8 cellular contexts compared by ENCODE assay signal in the genomic region with DNA sequence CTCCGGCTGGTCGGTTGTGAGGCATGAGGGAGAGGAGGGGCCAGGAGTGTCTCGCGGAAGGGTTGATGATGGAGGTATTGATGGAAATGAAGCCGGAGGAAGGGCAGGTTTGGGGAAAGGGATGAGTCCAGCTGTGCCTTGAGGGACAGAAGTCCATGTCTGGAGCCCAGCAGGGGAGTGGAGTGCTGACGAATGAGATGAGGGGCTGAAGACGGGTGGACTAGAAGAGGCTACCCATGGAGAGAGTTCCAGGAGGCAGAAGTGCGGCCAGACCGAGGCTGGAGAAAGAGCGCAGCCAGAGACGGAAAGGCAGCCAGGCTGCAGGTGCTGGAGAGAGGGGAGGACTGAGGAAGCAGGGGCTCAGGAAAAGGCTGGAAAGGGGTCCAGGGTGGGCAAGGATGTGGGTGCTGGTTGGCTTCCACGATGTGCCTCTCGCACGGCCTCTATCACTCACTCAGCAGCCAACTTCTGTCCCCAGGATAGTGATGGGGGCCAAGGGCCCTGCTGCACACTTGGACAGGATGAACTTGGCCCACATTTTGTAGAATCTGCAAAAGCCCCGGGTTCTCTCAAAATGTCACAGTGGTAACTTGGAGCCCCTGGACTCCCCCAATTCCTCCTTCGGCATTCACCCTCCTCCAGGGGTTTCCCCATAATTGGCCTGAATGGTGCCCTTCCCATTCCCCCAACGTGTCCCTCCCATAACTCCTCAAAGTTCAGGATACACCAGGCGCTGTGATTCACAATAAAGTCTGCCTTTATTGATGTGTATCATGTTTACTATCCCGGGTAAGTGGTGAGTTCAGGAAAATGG. TPM values are rescaled to one million over a fixed set of nuclear protein-coding genes. Genes with fewer than 3 reads are reported as not detected.
A peak's percentile ranks its signal among the peaks of the same experiment; 100 is the strongest.
DNase-seq lines count a peak whose midpoint lies in the region; ATAC-seq, FAIRE-seq and TF ChIP-seq lines count a peak whose summit lies in the region.

No MANE protein-coding gene starts in this region.

- H3K36me3 ChIP-seq in kidney (ENCODE audit: control insufficient read depth in 1 of 2, insufficient read depth in 2 of 2, low read length in 2 of 2) (peaks cover 7 to 10% of the 10 kb centered on the region in 2 donors), thoracic aorta (peaks cover under 1% of the 10 kb centered on the region)

- FAIRE-seq in kidney (lab: Jason Lieb, UNC), result no peak

- H3K4me3 ChIP-seq in kidney (ENCODE audit: low read length in 2 of 2), result peak overlapping the region; percentile 64 to 91
- H3K4me3 ChIP-seq in thoracic aorta, result peak overlapping the region; percentile 84

- ATAC-seq in thoracic aorta (ENCODE audit: insufficient number of reproducible peaks, low FRiP score, low read depth) (no peak), HG02642 (IDR thresholded peaks at IDR 0.05; ENCODE audit: poor library complexity, unreplicated experiment) (no peak)

- H3K27ac ChIP-seq in kidney (ENCODE audit: low read depth in 2 of 2, low read length in 2 of 2) (peak overlapping the region; percentile 43 to 87), thoracic aorta (peak overlapping the region; percentile 51 to 71)

- DNase-seq in T-helper 2 cell treated with Interferon-gamma antibody and Interleukin-4, amounts not matched to agents 5 μg/mL and 100 μg/mL, for 36 hours (ENCODE audit: low spot score), result no peak
- DNase-seq in T-helper 2 cell (no peak), kidney (no peak), thoracic aorta (ENCODE audit: low spot score) (no peak), GF-D8 (lab: John Stamatoyannopoulos, UW) (no peak), OCI-M2 (lab: John Stamatoyannopoulos, UW; ENCODE audit: unreplicated experiment) (no peak)
- DNase-seq in activated naive CD8-positive, alpha-beta T cell treated with anti-CD3 and anti-CD28 coated beads for 36 hours, result no peak

- H3K27me3 ChIP-seq in thoracic aorta (replicated peaks; ENCODE audit: insufficient read depth), result no peaks in the 10 kb centered on the region

- H3K4me1 ChIP-seq in kidney (ENCODE audit: control insufficient read depth in 1 of 2, insufficient read depth in 1 of 2, low read depth in 1 of 2, low read length in 2 of 2) (peaks cover 24% of the 10 kb centered on the region in 2 donors), thoracic aorta (ENCODE audit: control insufficient read depth in 1 of 2, low read depth in 2 of 2) (peaks cover 10 to 16% of the 10 kb centered on the region in 2 donors)

- intact Hi-C loops in kidney (cut with DNase I), result no loop called here

- H3K9ac ChIP-seq in kidney (ENCODE audit: low read length in 2 of 2), result peak overlapping the region; percentile 8 to 82

- peak overlapping the region; percentile 89 for H3K4me3 Mint-ChIP-seq in T-helper 2 cell treated with Interferon-gamma antibody and Interleukin-4, amounts not matched to agents 5 μg/mL and 100 μg/mL, for 36 hours
- peak overlapping the region; percentile 89 for H3K4me3 Mint-ChIP-seq in activated naive CD8-positive, alpha-beta T cell treated with anti-CD3 and anti-CD28 coated beads for 36 hours

- no peak for TF ChIP-seq CTCF in kidney (IDR thresholded peaks at IDR 0.05; ENCODE audit: borderline replicate concordance, extremely low read depth, insufficient read depth)
- TF ChIP-seq CTCF in thoracic aorta (IDR thresholded peaks at IDR 0.05), result no peak

- H3K27ac Mint-ChIP-seq in T-helper 2 cell treated with Interferon-gamma antibody and Interleukin-4, amounts not matched to agents 5 μg/mL and 100 μg/mL, for 36 hours, result peak overlapping the region; percentile 96
- H3K27ac Mint-ChIP-seq in activated naive CD8-positive, alpha-beta T cell treated with anti-CD3 and anti-CD28 coated beads for 36 hours, result peak overlapping the region; percentile 95

- H3K27me3 Mint-ChIP-seq in T-helper 2 cell treated with Interferon-gamma antibody and Interleukin-4, amounts not matched to agents 5 μg/mL and 100 μg/mL, for 36 hours (ENCODE audit: low read depth), result no peaks in the 10 kb centered on the region
- H3K27me3 Mint-ChIP-seq in activated naive CD8-positive, alpha-beta T cell treated with anti-CD3 and anti-CD28 coated beads for 36 hours, result no peaks in the 10 kb centered on the region

- peaks cover 21% of the 10 kb centered on the region for H3K36me3 Mint-ChIP-seq in T-helper 2 cell treated with Interferon-gamma antibody and Interleukin-4, amounts not matched to agents 5 μg/mL and 100 μg/mL, for 36 hours (ENCODE audit: low read depth)
- H3K36me3 Mint-ChIP-seq in activated naive CD8-positive, alpha-beta T cell treated with anti-CD3 and anti-CD28 coated beads for 36 hours, result peaks cover 27% of the 10 kb centered on the region

- H3K4me1 Mint-ChIP-seq in T-helper 2 cell treated with Interferon-gamma antibody and Interleukin-4, amounts not matched to agents 5 μg/mL and 100 μg/mL, for 36 hours (ENCODE audit: low read depth), result peaks cover 17% of the 10 kb centered on the region
- peaks cover 19% of the 10 kb centered on the region for H3K4me1 Mint-ChIP-seq in activated naive CD8-positive, alpha-beta T cell treated with anti-CD3 and anti-CD28 coated beads for 36 hours

- H3K9me3 ChIP-seq in kidney (ENCODE audit: control insufficient read depth in 1 of 2, low read length in 2 of 2), result no peaks in the 10 kb centered on the region
- H3K9me3 ChIP-seq in thoracic aorta, result no peaks in the 10 kb centered on the region

- no peaks in the 10 kb centered on the region for H3K9me3 Mint-ChIP-seq in T-helper 2 cell treated with Interferon-gamma antibody and Interleukin-4, amounts not matched to agents 5 μg/mL and 100 μg/mL, for 36 hours
- H3K9me3 Mint-ChIP-seq in activated naive CD8-positive, alpha-beta T cell treated with anti-CD3 and anti-CD28 coated beads for 36 hours, result no peaks in the 10 kb centered on the region

RNA-seq across cellular contexts. Expression of gene EIF6, which starts 0.6 kb away (rescaled TPM):
- 100 to 1,000 TPM; 172 to 179 TPM for total RNA-seq in activated naive CD8-positive, alpha-beta T cell treated with anti-CD3 and anti-CD28 coated beads for 36 hours
- total RNA-seq in kidney, result 114 TPM
- polyA plus RNA-seq in kidney (ENCODE audit: insufficient read depth, low read depth, low replicate concordance), result 254 TPM
- total RNA-seq in thoracic aorta, result 10 to 100 TPM; 46.2 to 76.6 TPM

RNA-seq across cellular contexts. Expression of gene FAM83C, which starts 7.0 kb away (rescaled TPM):
- total RNA-seq in activated naive CD8-positive, alpha-beta T cell treated with anti-CD3 and anti-CD28 coated beads for 36 hours, result not detected
- total RNA-seq in kidney (not detected), thoracic aorta (not detected)
- not detected for polyA plus RNA-seq in kidney (ENCODE audit: insufficient read depth, low read depth, low replicate concordance)

RNA-seq across cellular contexts. Expression of gene MMP24OS, which starts 7.3 kb away (rescaled TPM):
- 10 to 100 TPM; 27.2 to 27.4 TPM for total RNA-seq in activated naive CD8-positive, alpha-beta T cell treated with anti-CD3 and anti-CD28 coated beads for 36 hours
- total RNA-seq in kidney (127 TPM), thoracic aorta (10 to 100 TPM; 38.1 to 38.3 TPM)
- polyA plus RNA-seq in kidney (ENCODE audit: insufficient read depth, low read depth, low replicate concordance), result 248 TPM

RNA-seq across cellular contexts. Expression of gene MMP24, which starts 58.7 kb away (rescaled TPM):
- total RNA-seq in activated naive CD8-positive, alpha-beta T cell treated with anti-CD3 and anti-CD28 coated beads for 36 hours, result not detected
- total RNA-seq in kidney, result 12.4 TPM
- polyA plus RNA-seq in kidney (ENCODE audit: insufficient read depth, low read depth, low replicate concordance), result 10.7 TPM
- total RNA-seq in thoracic aorta, result under 1 TPM; 0.27 to 0.71 TPM
